In genomic region chr17:50853015-50853615, GRCh38 we compare ENCODE assay signal across 14 cellular contexts. TPM values are rescaled to one million over a fixed set of nuclear protein-coding genes. Genes with fewer than 3 reads are reported as not detected.
DNase-seq lines count a peak whose midpoint lies in the region; ATAC-seq and TF ChIP-seq lines count a peak whose summit lies in the region.
"Had no signal": no experiment of that assay in that cellular context is flagged by ENCODE, and none has a peak within 500 bp of the region (broad histone marks: within the 10 kb centered on the region; RNA-seq: fewer than 3 reads in every experiment).

No MANE protein-coding gene starts in this region.

- WGBS in gastroesophageal sphincter (ENCODE audit: low coverage in 1 of 2), 2 donors = 69 to 82% methylated on average over 6 of the region's 6 CpGs

- peaks cover 0 to 26% (median 0%) of the 10 kb centered on the region in 3 donors for H3K4me1 ChIP-seq in gastroesophageal sphincter
- H3K4me1 ChIP-seq in gastrocnemius medialis = peaks cover 25 to 51% of the 10 kb centered on the region in 2 donors

- peaks cover 33% of the 10 kb centered on the region for H3K27me3 Mint-ChIP-seq in T-helper 1 cell treated with Interleukin-12 subunit alpha and Interleukin-12 subunit beta and Interleukin-4 antibody, amounts not matched to agents 30 μg/mL and 1 μg/mL, for 36 hours (ENCODE audit: low read depth)

- H3K4me3 Mint-ChIP-seq in T-helper 1 cell treated with Interleukin-12 subunit alpha and Interleukin-12 subunit beta and Interleukin-4 antibody, amounts not matched to agents 30 μg/mL and 1 μg/mL, for 36 hours = peak overlapping the region; percentile 84

- no peak for TF ChIP-seq POLR2A in gastroesophageal sphincter (IDR thresholded peaks at IDR 0.05)
- TF ChIP-seq POLR2A in gastrocnemius medialis (IDR thresholded peaks at IDR 0.05) = no peak

- H3K4me1 Mint-ChIP-seq in T-helper 1 cell treated with Interleukin-12 subunit alpha and Interleukin-12 subunit beta and Interleukin-4 antibody, amounts not matched to agents 30 μg/mL and 1 μg/mL, for 36 hours (ENCODE audit: low read depth) = peaks cover 19% of the 10 kb centered on the region

- no peak for TF ChIP-seq EP300 in gastroesophageal sphincter (IDR thresholded peaks at IDR 0.05)

- in situ Hi-C loops in gastrocnemius medialis (cut with MboI; ENCODE audit: low sequenced_read_pairs in 4 of 4) = loop anchor here in 3 of 4 donors (5.0 to 25.0 kb wide), 2 partner anchors 104 to 309 kb away; partner anchors contain the start of genes NME1 (in 2 of the 3) and NME2 (in 2 of the 3)

- no peaks in the 10 kb centered on the region for H3K9me3 Mint-ChIP-seq in T-helper 1 cell treated with Interleukin-12 subunit alpha and Interleukin-12 subunit beta and Interleukin-4 antibody, amounts not matched to agents 30 μg/mL and 1 μg/mL, for 36 hours

- ATAC-seq in gastroesophageal sphincter = no peak
- no peak for ATAC-seq in gastrocnemius medialis

- H3K4me3 ChIP-seq in gastroesophageal sphincter (no peak overlapping the region), gastrocnemius medialis (no peak overlapping the region)

- TF ChIP-seq CTCF in gastroesophageal sphincter (IDR thresholded peaks at IDR 0.05) (no peak), gastrocnemius medialis (IDR thresholded peaks at IDR 0.05 in 4 of 5, conservative IDR thresholded peaks at IDR 0.05 in 1 of 5) (no peak)

- H3K36me3 ChIP-seq in gastroesophageal sphincter (no peaks in the 10 kb centered on the region), gastrocnemius medialis (no peaks in the 10 kb centered on the region)

- H3K27me3 ChIP-seq in gastroesophageal sphincter = no peaks in the 10 kb centered on the region
- H3K27me3 ChIP-seq in gastrocnemius medialis = no peaks in the 10 kb centered on the region

- no peaks in the 10 kb centered on the region for H3K36me3 Mint-ChIP-seq in T-helper 1 cell treated with Interleukin-12 subunit alpha and Interleukin-12 subunit beta and Interleukin-4 antibody, amounts not matched to agents 30 μg/mL and 1 μg/mL, for 36 hours (ENCODE audit: low read depth)

- no peaks in the 10 kb centered on the region for H3K9me3 ChIP-seq in gastroesophageal sphincter
- no peaks in the 10 kb centered on the region for H3K9me3 ChIP-seq in gastrocnemius medialis

- DNase-seq in T-helper 1 cell (no peak), OCI-M1 (lab: John Stamatoyannopoulos, UW) (peak; percentile 16), gastrocnemius medialis (no peak), HuH-7.5 (ENCODE audit: low spot score) (no peak), NCI-H1694 (lab: John Stamatoyannopoulos, UW) (no peak), hypothalamus (lab: John Stamatoyannopoulos, UW) (no peak)
- DNase-seq: GOT3; NCI-H226; stimulated activated naive CD4-positive, alpha-beta T cell had no signal

- H3K27ac Mint-ChIP-seq in T-helper 1 cell treated with Interleukin-12 subunit alpha and Interleukin-12 subunit beta and Interleukin-4 antibody, amounts not matched to agents 30 μg/mL and 1 μg/mL, for 36 hours = peak overlapping the region; percentile 95

- intact Hi-C loops in gastrocnemius medialis (cut with DNase I; ENCODE audit: low total_unique reads) = loop anchor here (10.0 kb wide), 1 partner anchor 202 kb away; no protein-coding TSS in a partner anchor

- peak overlapping the region; percentile 69 to 83 (median 80) for H3K27ac ChIP-seq in gastroesophageal sphincter
- peak overlapping the region; percentile 88 to 95 (median 93) for H3K27ac ChIP-seq in gastrocnemius medialis
- H3K27ac ChIP-seq: SK-N-MC had no signal

RNA-seq across cellular contexts. Expression of gene TOB1, which starts 13.0 kb away (rescaled TPM):
- total RNA-seq in gastroesophageal sphincter = 10 to 100 TPM; 27.8 to 47.2 (median 29.6) TPM
- total RNA-seq in gastrocnemius medialis = 10 to 100 TPM; 13.6 to 53.5 (median 28.2) TPM

RNA-seq across cellular contexts. Expression of gene WFIKKN2, which starts 17.7 kb away (rescaled TPM):
- total RNA-seq in gastroesophageal sphincter (under 1 TPM; 0.16 to 0.69 (median 0.36) TPM), gastrocnemius medialis (under 1 TPM in 3 of 4 donors, not detected in 1; 0.09 to 0.22 (median 0.20) TPM)
- total RNA-seq: A673, glomerular endothelial cell had no signal
